19 cellular contexts compared by ENCODE assay signal in genomic region chr15:33526532-33526931, GRCh38.
A peak's percentile ranks its signal among the peaks of the same experiment; 100 is the strongest.
DNase-seq lines count a peak whose midpoint lies in the region; ATAC-seq, FAIRE-seq and TF ChIP-seq lines count a peak whose summit lies in the region.
"Had no signal": no experiment of that assay in that cellular context is flagged by ENCODE, and none has a peak within 500 bp of the region (broad histone marks: within the 10 kb centered on the region; RNA-seq: fewer than 3 reads in every experiment).

No MANE protein-coding gene starts in this region.

- no peak for TF ChIP-seq POLR2A in HepG2 (IDR thresholded peaks at IDR 0.05; ENCODE audit: insufficient read depth in 1 of 2, low read depth in 2 of 2, low read length in 2 of 2)

- H3K9ac ChIP-seq in HepG2 (ENCODE audit: insufficient read depth, low read depth, low read length) = no peak overlapping the region
- H3K9ac ChIP-seq: GM23248 had no signal

- no peak overlapping the region for H3K4me3 ChIP-seq in epithelial cell of esophagus (ENCODE audit: low read length)
- H3K4me3 ChIP-seq in HepG2 (replicated peaks in 1 of 3; ENCODE audit: insufficient read depth in 1 of 3, low read depth in 2 of 3, low read length in 3 of 3) = no peak overlapping the region
- H3K4me3 ChIP-seq: GM23248 had no signal

- no peak for ATAC-seq in HepG2
- ATAC-seq in GM21381 (IDR thresholded peaks at IDR 0.05; ENCODE audit: unreplicated experiment) = no peak

- no peaks in the 10 kb centered on the region for H4K20me1 ChIP-seq in HepG2 (ENCODE audit: insufficient read depth, low read length)

- BruUV-seq in HepG2 (replicated peaks; lab: Mats Ljungman, UMichigan) = no TSS peak

- H3K9me3 ChIP-seq in HepG2 (ENCODE audit: low read length) = no peaks in the 10 kb centered on the region
- H3K9me3 ChIP-seq: Caco-2 had no signal

- no peaks in the 10 kb centered on the region for H3K79me2 ChIP-seq in HepG2 (ENCODE audit: insufficient read depth, low read length)

- TF ChIP-seq CTCF in RWPE1 (conservative IDR thresholded peaks at IDR 0.05; ENCODE audit: low read depth) (no peak), epithelial cell of esophagus (IDR thresholded peaks at IDR 0.05; ENCODE audit: insufficient read depth, low read depth, low read length, missing control alignments) (no peak), HepG2 (CRISPR knock-in tag; IDR thresholded peaks at IDR 0.05) (no peak)

- no peak for FAIRE-seq in HepG2 (lab: Jason Lieb, UNC)
- FAIRE-seq: A204.1, D721Med, GM12892, H54 had no signal

- H3K27ac ChIP-seq in RWPE1 (no peak overlapping the region), HepG2 (ENCODE audit: extremely low read length, insufficient read depth, low read length) (no peak overlapping the region)
- H3K27ac ChIP-seq: C4-2B, GM23248 had no signal

- peaks cover 0 to 6% of the 10 kb centered on the region in 2 experiments; a peak in 1 of 5 replicates for H3K27me3 ChIP-seq in HepG2 (ENCODE audit: control insufficient read depth in 1 of 2, insufficient read depth in 2 of 2, low read length in 2 of 2)

- H3K4me1 ChIP-seq in HepG2 (ENCODE audit: insufficient read depth, low read length) = no peaks in the 10 kb centered on the region
- H3K4me1 ChIP-seq: Caco-2 had no signal

- no peak overlapping the region for H2AFZ ChIP-seq in HepG2 (ENCODE audit: low read length)
- H2AFZ ChIP-seq: GM23248 had no signal

- TF ChIP-seq RAD21 in HepG2 (CRISPR knock-in tag; IDR thresholded peaks at IDR 0.05) = no peak

- POLR2A ChIA-PET in RWPE1 (lab: Yijun Ruan, JAX; ENCODE audit: low non-redundant PET) (no interaction called here), HepG2 (lab: Yijun Ruan, JAX) (no interaction called here)

- WGBS in HepG2 (ENCODE audit: low lambda C conversion rate) = 12% methylated on average over 3 of the region's 3 CpGs

- in situ Hi-C loops in HepG2 (cut with HindIII; ENCODE audit: extremely low pct_ligation_motif_present, low pct_unique_long_range_greater_than_20kb) = no loop called here

- DNase-seq in Daoy (ENCODE audit: low read depth) (peak; percentile 65), HT1080 (ENCODE audit: low read depth) (peak; percentile 11), RWPE1 (ENCODE audit: low spot score) (peak; percentile 44), epithelial cell of esophagus (ENCODE audit: low read depth) (peak; percentile 28), HepG2 (ENCODE audit: low spot score) (no peak), NCI-H1105 treated with DMSO at 0.1 percent for 48 hours (lab: John Stamatoyannopoulos, UW) (no peak)
- DNase-seq: AML-193; Caco-2; CD4-positive, alpha-beta T cell; GDM1; GM23248; HCEC 1CT; KG1 had no signal

- intact Hi-C loops in HepG2 (cut with micrococcal nuclease; ENCODE audit: unreplicated experiment) = no loop called here

- CTCF ChIA-PET in RWPE1 (lab: Yijun Ruan, JAX) (no interaction called here), HepG2 (lab: Yijun Ruan, JAX; ENCODE audit: low intra/inter-chr PET ratio, low total read pairs) (no interaction called here)

- no peaks in the 10 kb centered on the region for H3K36me3 ChIP-seq in HepG2 (replicated peaks in 1 of 2; ENCODE audit: control insufficient read depth in 1 of 2, insufficient read depth in 2 of 2, low read length in 2 of 2)

- TF ChIP-seq EP300 in HepG2 (IDR thresholded peaks at IDR 0.05; ENCODE audit: low read depth in 2 of 2, low read length in 2 of 2) = no peak
- TF ChIP-seq EP300 in HepG2 (CRISPR knock-in tag; IDR thresholded peaks at IDR 0.05; ENCODE audit: borderline replicate concordance) = no peak

- no peak overlapping the region for H3K4me2 ChIP-seq in HepG2 (ENCODE audit: low read depth, low read length)

TF ChIP-seq in HepG2, 621 proteins besides CTCF, POLR2A, EP300 and RAD21:
- TF ChIP-seq YEATS2 (CRISPR knock-in tag; IDR thresholded peaks at IDR 0.05; ENCODE audit: borderline replicate concordance) (no peak), U2AF2 (IDR thresholded peaks at IDR 0.05; ENCODE audit: low read depth, low read length) (no peak), ZNF691 (CRISPR knock-in tag; IDR thresholded peaks at IDR 0.05; ENCODE audit: borderline replicate concordance, low read depth) (no peak), DPF2 (CRISPR knock-in tag; IDR thresholded peaks at IDR 0.05; ENCODE audit: borderline replicate concordance, low read depth) (no peak), LRRFIP1 (CRISPR knock-in tag; conservative IDR thresholded peaks at IDR 0.05) (no peak), ZNF609 (CRISPR knock-in tag; IDR thresholded peaks at IDR 0.05; ENCODE audit: borderline replicate concordance) (no peak), IRX3 (CRISPR knock-in tag; IDR thresholded peaks at IDR 0.05; ENCODE audit: borderline replicate concordance, low read depth) (no peak), TEF (CRISPR knock-in tag; IDR thresholded peaks at IDR 0.05) (no peak), RBAK (CRISPR knock-in tag; IDR thresholded peaks at IDR 0.05) (no peak)

Comparison
In these comparisons a context has a peak if more than half of its experiments do, and no peak if none do; other contexts are left out.
1. DNase-seq: peak in Daoy (single experiment), HT1080 (single experiment), RWPE1 (single experiment) and epithelial cell of esophagus (single experiment); none in HepG2 (single experiment) and NCI-H1105 treated with DMSO at 0.1 percent for 48 hours (single experiment).